Comparison of ENCODE assay signal across 12 cellular contexts in the genomic region with DNA sequence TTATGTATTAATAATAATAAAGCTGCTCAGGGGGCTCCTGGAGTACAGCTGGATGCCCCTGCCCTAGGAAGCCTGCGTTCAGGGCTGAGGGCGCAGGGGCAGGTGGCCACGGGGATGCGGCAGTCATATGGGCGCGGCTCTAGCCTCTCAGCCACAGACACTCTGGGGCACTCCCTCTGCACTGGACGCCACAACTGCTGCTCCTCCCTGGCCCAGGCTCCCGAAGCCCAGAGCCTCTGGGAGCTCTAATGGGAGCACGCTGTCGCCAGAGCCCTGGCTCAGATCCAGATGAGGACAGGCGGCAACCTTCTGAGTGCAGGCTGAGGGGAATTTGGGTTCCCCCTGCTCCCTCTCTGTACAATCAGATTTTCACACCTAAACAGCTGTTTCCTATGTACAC.
DNase-seq lines count a peak whose midpoint lies in the region; ATAC-seq and TF ChIP-seq lines count a peak whose summit lies in the region.
"Had no signal": no experiment of that assay in that cellular context is flagged by ENCODE, and none has a peak within 500 bp of the region (broad histone marks: within the 10 kb centered on the region; RNA-seq: fewer than 3 reads in every experiment).

No MANE protein-coding gene starts in this region.

- intact Hi-C loops in sigmoid colon (cut with DNase I) = no loop called here

- H3K4me3 ChIP-seq in fibroblast of lung (replicated peaks in 1 of 4; ENCODE audit: control extremely low read depth in 1 of 4, insufficient read depth in 1 of 4, low read depth in 3 of 4, low read length in 4 of 4) (no peak overlapping the region), sigmoid colon (no peak overlapping the region)
- H3K4me3 ChIP-seq: GM12878 had no signal

- H3K9me3 ChIP-seq in fibroblast of lung (ENCODE audit: control insufficient read depth, insufficient read depth, low read depth, low read length) (no peaks in the 10 kb centered on the region), sigmoid colon (no peaks in the 10 kb centered on the region)

- TF ChIP-seq POLR2A in sigmoid colon (IDR thresholded peaks at IDR 0.05) = no peak

- no peaks in the 10 kb centered on the region for H4K20me1 ChIP-seq in fibroblast of lung (ENCODE audit: control insufficient read depth, extremely low read depth, insufficient read depth, low read length)

- no peak for ATAC-seq in GM21526 (IDR thresholded peaks at IDR 0.05; ENCODE audit: low FRiP score, unreplicated experiment)
- ATAC-seq: GM12878; stimulated activated effector memory CD8-positive, alpha-beta T cell treated with anti-CD3 and anti-CD28 coated beads, Interleukin-12 subunit alpha, Interleukin-12 subunit beta, amount 100 ng/mL, for 72 hours had no signal

- no peak for TF ChIP-seq EP300 in sigmoid colon (IDR thresholded peaks at IDR 0.05)

- peak; percentile 47 for DNase-seq in EL
- peak; percentile 54 for DNase-seq in NCI-H460 (ENCODE audit: extremely low read depth, low read depth)
- peak in 1 of 2 donors; percentile 18 for DNase-seq in fibroblast of lung (ENCODE audit: low read depth in 2 of 2)
- DNase-seq in sigmoid colon = no peak
- no peak for DNase-seq in mesenteric fat pad (ENCODE audit: low spot score)
- DNase-seq in AML-193 (lab: John Stamatoyannopoulos, UW) = no peak
- DNase-seq: activated CD4-positive, alpha-beta T cell treated with anti-CD3 and anti-CD28 coated beads, Interleukin-2, amount 10 ng/mL, durations not matched to agents 7 days and 5 days had no signal

- H3K4me1 ChIP-seq in fibroblast of lung (ENCODE audit: control insufficient read depth, extremely low read depth, insufficient read depth, low read length) = peaks cover 45% of the 10 kb centered on the region
- H3K4me1 ChIP-seq in sigmoid colon = peaks cover 0 to 75% (median 66%) of the 10 kb centered on the region in 4 donors

- H3K36me3 ChIP-seq in fibroblast of lung (ENCODE audit: control insufficient read depth, insufficient read depth, low read length) (peaks cover 13% of the 10 kb centered on the region), sigmoid colon (peaks cover 0 to 28% (median 13%) of the 10 kb centered on the region in 4 donors)

- H3K27ac ChIP-seq in fibroblast of lung (ENCODE audit: insufficient read depth, low read length) = peak overlapping the region; percentile 98
- peak overlapping the region; percentile 80 to 93 (median 84) for H3K27ac ChIP-seq in sigmoid colon
- H3K27ac ChIP-seq: epithelial cell of prostate, KMS-11 had no signal

- H2AFZ ChIP-seq in fibroblast of lung (ENCODE audit: low read length) = no peak overlapping the region

- TF ChIP-seq CTCF in fibroblast of lung (conservative IDR thresholded peaks at IDR 0.05 in 1 of 2, IDR thresholded peaks at IDR 0.05 in 1 of 2; ENCODE audit: low read depth in 1 of 2, low read length in 2 of 2) = no peak
- TF ChIP-seq CTCF in sigmoid colon (IDR thresholded peaks at IDR 0.05) = no peak

- 13 to 61% methylated on average over 11 of the region's 11 CpGs for WGBS in sigmoid colon, 2 donors

- H3K27me3 ChIP-seq in fibroblast of lung (ENCODE audit: control insufficient read depth, insufficient read depth, low read length) = no peaks in the 10 kb centered on the region
- H3K27me3 ChIP-seq in sigmoid colon = no peaks in the 10 kb centered on the region

- peak overlapping the region; percentile 33 for H3K9ac ChIP-seq in fibroblast of lung (ENCODE audit: insufficient read depth, low read length)
- H3K9ac ChIP-seq: KMS-11 had no signal

- H3K4me2 ChIP-seq in fibroblast of lung (ENCODE audit: extremely low read depth, insufficient read depth, low read length) = no peak overlapping the region
- H3K4me2 ChIP-seq: KMS-11 had no signal

- H3K79me2 ChIP-seq in fibroblast of lung (ENCODE audit: control insufficient read depth, insufficient read depth, low read length) = no peaks in the 10 kb centered on the region

Comparison
In these comparisons a context has a peak if more than half of its experiments do, and no peak if none do; other contexts are left out.
1. DNase-seq: peak in EL (single experiment) and NCI-H460 (single experiment); none in sigmoid colon (single experiment), mesenteric fat pad (single experiment) and AML-193 (0 of 2).